18 cellular contexts compared by ENCODE assay signal in the genomic region with DNA sequence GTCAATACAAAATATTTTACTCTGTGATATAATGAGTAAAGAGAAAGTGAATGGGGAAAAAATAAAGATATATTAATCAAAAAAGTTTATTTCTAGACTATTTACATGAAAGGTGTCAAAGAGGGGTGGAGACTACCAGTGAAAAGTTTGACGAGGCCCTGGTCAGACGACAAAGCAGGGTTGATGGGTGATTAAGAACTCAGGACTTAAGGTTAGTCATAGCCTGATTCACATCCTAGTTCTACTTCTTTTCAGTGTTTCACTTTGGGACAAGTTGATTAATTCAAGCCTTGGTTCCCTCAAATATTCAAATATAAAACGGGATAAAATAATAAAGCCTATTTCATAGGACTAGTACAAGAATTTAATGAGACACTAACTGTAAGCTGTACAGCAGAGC.
DNase-seq lines count a peak whose midpoint lies in the region; ATAC-seq and TF ChIP-seq lines count a peak whose summit lies in the region.
"Had no signal": no experiment of that assay in that cellular context is flagged by ENCODE, and none has a peak within 500 bp of the region (broad histone marks: within the 10 kb centered on the region; RNA-seq: fewer than 3 reads in every experiment).

No MANE protein-coding gene starts in this region.

- H3K9me3 ChIP-seq in SJCRH30 (replicated peaks) (no peaks in the 10 kb centered on the region), colonic mucosa (no peaks in the 10 kb centered on the region)
- H3K9me3 ChIP-seq: BLaER1, Caco-2, HAP-1 had no signal

- H3K27ac ChIP-seq in SJCRH30 (no peak overlapping the region), colonic mucosa (no peak overlapping the region)
- H3K27ac ChIP-seq: 22Rv1, BLaER1, C4-2B had no signal

- no peaks in the 10 kb centered on the region for H3K4me1 ChIP-seq in SJCRH30
- H3K4me1 ChIP-seq in colonic mucosa, result no peaks in the 10 kb centered on the region
- H3K4me1 ChIP-seq: BLaER1, Caco-2, HAP-1 had no signal

- H3K4me3 ChIP-seq in SJCRH30 (no peak overlapping the region), colonic mucosa (no peak overlapping the region)
- H3K4me3 ChIP-seq: BLaER1, HAP-1 had no signal

- H3K27me3 ChIP-seq in SJCRH30, result no peaks in the 10 kb centered on the region
- no peaks in the 10 kb centered on the region for H3K27me3 ChIP-seq in colonic mucosa
- H3K27me3 ChIP-seq: BLaER1 had no signal

- peak; percentile 3 for DNase-seq in HPDE6-E6E7 (ENCODE audit: extremely low spot score)
- DNase-seq in M059J (ENCODE audit: low read depth), result peak; percentile 4
- peak; percentile 54 for DNase-seq in RKO (ENCODE audit: low spot score)
- DNase-seq in astrocyte of the hippocampus (ENCODE audit: low read depth, low spot score), result peak; percentile 11
- DNase-seq in DMS 273 treated with DMSO at 0.1 percent for 48 hours (lab: John Stamatoyannopoulos, UW), result no peak
- DNase-seq in SJCRH30, result no peak
- DNase-seq in colonic mucosa, result no peak
- DNase-seq: Caco-2; CD4-positive, CD25-positive, alpha-beta regulatory T cell; CD8-positive, alpha-beta T cell; DMS79; GOT3; HFFc6 had no signal

- H3K36me3 ChIP-seq in SJCRH30, result no peaks in the 10 kb centered on the region
- H3K36me3 ChIP-seq in colonic mucosa, result no peaks in the 10 kb centered on the region
- H3K36me3 ChIP-seq: BLaER1, HAP-1 had no signal

- no peak for ATAC-seq in HG02884 (IDR thresholded peaks at IDR 0.05; ENCODE audit: unreplicated experiment)
- ATAC-seq: CD8-positive, alpha-beta T cell had no signal

- no peak overlapping the region for H3K9ac ChIP-seq in colonic mucosa (ENCODE audit: low read depth in 2 of 2, low read length in 2 of 2)
- H3K9ac ChIP-seq: BLaER1 had no signal

- TF ChIP-seq CTCF in colonic mucosa (IDR thresholded peaks at IDR 0.05), result no peak

- intact Hi-C loops in colonic mucosa (cut with DNase I), result no loop called here

Comparison
In these comparisons a context has a peak if more than half of its experiments do, and no peak if none do; other contexts are left out.
1. DNase-seq: peak in HPDE6-E6E7 (single experiment), M059J (single experiment), RKO (single experiment) and astrocyte of the hippocampus (single experiment); none in DMS 273 treated with DMSO at 0.1 percent for 48 hours (single experiment), SJCRH30 (0 of 2) and colonic mucosa (single experiment).